Comparison of ENCODE assay signal across 1 cellular context in the genomic region with DNA sequence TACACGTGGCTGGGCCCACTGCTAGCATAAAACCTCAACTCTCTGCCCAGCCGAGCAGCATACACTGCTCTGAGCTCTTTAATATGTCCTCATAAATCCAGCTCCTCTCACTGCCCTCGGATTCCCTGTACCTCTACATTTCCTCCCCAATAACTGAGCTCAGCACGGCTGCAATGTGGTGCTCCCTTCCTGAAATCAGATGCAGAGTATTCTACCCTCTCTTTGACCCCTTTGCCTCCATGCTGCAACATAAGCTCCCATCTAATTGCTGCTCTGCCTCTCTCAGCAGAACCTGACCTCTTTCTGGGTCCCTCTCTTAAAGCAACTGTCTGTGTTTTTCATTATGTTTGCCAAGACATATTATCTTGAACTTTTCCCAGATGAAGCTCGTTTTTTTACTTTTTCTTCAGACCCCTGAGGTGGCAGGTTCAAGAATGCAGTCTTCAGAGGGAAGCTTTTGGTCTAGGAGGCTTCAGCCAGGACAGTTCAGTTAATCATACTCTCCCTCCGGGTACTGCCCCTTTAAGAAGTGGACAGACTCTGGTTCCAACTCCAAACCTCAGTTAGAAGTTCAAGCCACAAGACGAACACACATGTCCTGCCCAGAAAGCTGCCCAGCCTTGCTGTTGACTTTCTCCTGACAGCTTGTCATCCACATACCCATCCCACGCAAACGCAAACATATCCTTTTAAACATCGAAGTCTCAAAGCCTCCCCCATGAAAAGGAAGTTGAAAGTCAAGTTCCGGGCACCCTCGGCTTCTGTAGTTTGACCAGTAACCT.
TF ChIP-seq lines count a peak whose summit lies in the region.

No MANE protein-coding gene starts in this region.

TF ChIP-seq in HepG2, 621 proteins besides CTCF, POLR2A, EP300 and RAD21 (continued from another document):
- TF ChIP-seq, protein P1, sequence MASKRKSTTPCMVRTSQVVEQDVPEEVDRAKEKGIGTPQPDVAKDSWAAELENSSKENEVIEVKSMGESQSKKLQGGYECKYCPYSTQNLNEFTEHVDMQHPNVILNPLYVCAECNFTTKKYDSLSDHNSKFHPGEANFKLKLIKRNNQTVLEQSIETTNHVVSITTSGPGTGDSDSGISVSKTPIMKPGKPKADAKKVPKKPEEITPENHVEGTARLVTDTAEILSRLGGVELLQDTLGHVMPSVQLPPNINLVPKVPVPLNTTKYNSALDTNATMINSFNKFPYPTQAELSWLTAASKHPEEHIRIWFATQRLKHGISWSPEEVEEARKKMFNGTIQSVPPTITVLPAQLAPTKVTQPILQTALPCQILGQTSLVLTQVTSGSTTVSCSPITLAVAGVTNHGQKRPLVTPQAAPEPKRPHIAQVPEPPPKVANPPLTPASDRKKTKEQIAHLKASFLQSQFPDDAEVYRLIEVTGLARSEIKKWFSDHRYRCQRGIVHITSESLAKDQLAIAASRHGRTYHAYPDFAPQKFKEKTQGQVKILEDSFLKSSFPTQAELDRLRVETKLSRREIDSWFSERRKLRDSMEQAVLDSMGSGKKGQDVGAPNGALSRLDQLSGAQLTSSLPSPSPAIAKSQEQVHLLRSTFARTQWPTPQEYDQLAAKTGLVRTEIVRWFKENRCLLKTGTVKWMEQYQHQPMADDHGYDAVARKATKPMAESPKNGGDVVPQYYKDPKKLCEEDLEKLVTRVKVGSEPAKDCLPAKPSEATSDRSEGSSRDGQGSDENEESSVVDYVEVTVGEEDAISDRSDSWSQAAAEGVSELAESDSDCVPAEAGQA (IDR thresholded peaks at IDR 0.05; ENCODE audit: low read depth), result no peak
- TF ChIP-seq, protein P1 (CRISPR knock-in tag; IDR thresholded peaks at IDR 0.05; ENCODE audit: borderline replicate concordance), result no peak
- no peak for TF ChIP-seq NR2F2 (IDR thresholded peaks at IDR 0.05; ENCODE audit: borderline replicate concordance, low read depth)
- no peak for TF ChIP-seq ZFP91 (CRISPR knock-in tag; IDR thresholded peaks at IDR 0.05; ENCODE audit: borderline replicate concordance)
